12 cellular contexts compared by ENCODE assay signal in genomic region chrX:1554469-1555210, GRCh38. TPM values are rescaled to one million over a fixed set of nuclear protein-coding genes. Genes with fewer than 3 reads are reported as not detected.
DNase-seq lines count a peak whose midpoint lies in the region; ATAC-seq and TF ChIP-seq lines count a peak whose summit lies in the region.
"Had no signal": no experiment of that assay in that cellular context is flagged by ENCODE, and none has a peak within 500 bp of the region (broad histone marks: within the 10 kb centered on the region; RNA-seq: fewer than 3 reads in every experiment).

No MANE protein-coding gene starts in this region.

- POLR2A ChIA-PET in CD4-positive, alpha-beta memory T cell (lab: Charles Lee; ENCODE audit: partially characterized antibody) = no interaction called here
- POLR2A ChIA-PET in GM10248 (lab: Yijun Ruan, JAX) = no interaction called here

- peak overlapping the region; percentile 48 to 86 (median 79) for H3K4me3 Mint-ChIP-seq in CD4-positive, alpha-beta memory T cell
- H3K4me3 Mint-ChIP-seq in activated T-cell treated with anti-CD3 and anti-CD28 coated beads, Interleukin-2, amount 50 U/mL, for 4 hours = peak overlapping the region; percentile 54
- H3K4me3 Mint-ChIP-seq in naive B cell = peak overlapping the region; percentile 3 to 87 (median 60)
- no peak overlapping the region for H3K4me3 Mint-ChIP-seq in nephron progenitor cell

- H3K4me3 ChIP-seq in CD4-positive, alpha-beta memory T cell (ENCODE audit: low read length in 2 of 2) = peak overlapping the region; percentile 24 to 33
- no peak overlapping the region for H3K4me3 ChIP-seq in OCI-LY3 (ENCODE audit: low read length)
- H3K4me3 ChIP-seq: adrenal gland had no signal

- peak; percentile 65 to 73 for ATAC-seq in activated T-cell treated with anti-CD3 and anti-CD28 coated beads, Interleukin-2, amount 50 U/mL, for 4 hours
- ATAC-seq in naive B cell (ENCODE audit: low read depth in 2 of 2) = peak; percentile 95 to 96
- ATAC-seq in HG02970 (IDR thresholded peaks at IDR 0.05; ENCODE audit: low FRiP score, unreplicated experiment) = no peak
- ATAC-seq in HG02981 (IDR thresholded peaks at IDR 0.05; ENCODE audit: unreplicated experiment) = no peak

- peak overlapping the region; percentile 56 for H3K27ac ChIP-seq in CD4-positive, alpha-beta memory T cell (ENCODE audit: low read depth, low read length)
- no peak overlapping the region for H3K27ac ChIP-seq in OCI-LY3 (ENCODE audit: low read length)

- H2AFZ ChIP-seq in OCI-LY3 (ENCODE audit: low read depth, low read length) = peak overlapping the region; percentile 66

- peaks cover 44 to 85% (median 66%) of the 10 kb centered on the region in 4 donors for H3K4me1 Mint-ChIP-seq in CD4-positive, alpha-beta memory T cell
- H3K4me1 Mint-ChIP-seq in activated T-cell treated with anti-CD3 and anti-CD28 coated beads, Interleukin-2, amount 50 U/mL, for 4 hours (ENCODE audit: low read depth) = peaks cover 67% of the 10 kb centered on the region
- H3K4me1 Mint-ChIP-seq in naive B cell (peaks cover 47 to 74% (median 58%) of the 10 kb centered on the region in 3 donors), nephron progenitor cell (no peaks in the 10 kb centered on the region)

- TF ChIP-seq CTCF in OCI-LY3 (IDR thresholded peaks at IDR 0.05; ENCODE audit: low read depth, low read length) (no peak), GM10248 (IDR thresholded peaks at IDR 0.05; ENCODE audit: control extremely low read depth, extremely low read depth, low read depth, missing control alignments) (no peak), nephron progenitor cell (IDR thresholded peaks at IDR 0.05) (no peak)

- H3K36me3 Mint-ChIP-seq in CD4-positive, alpha-beta memory T cell = peaks cover 7 to 17% of the 10 kb centered on the region in 2 donors
- peaks cover 1% of the 10 kb centered on the region for H3K36me3 Mint-ChIP-seq in activated T-cell treated with anti-CD3 and anti-CD28 coated beads, Interleukin-2, amount 50 U/mL, for 4 hours (ENCODE audit: insufficient read depth)
- H3K36me3 Mint-ChIP-seq in naive B cell (peaks cover 22 to 25% of the 10 kb centered on the region in 2 donors), nephron progenitor cell (ENCODE audit: low read depth) (no peaks in the 10 kb centered on the region)

- H3K9ac ChIP-seq in OCI-LY3 (ENCODE audit: low read length) = no peak overlapping the region

- H3K9me3 ChIP-seq in CD4-positive, alpha-beta memory T cell (ENCODE audit: control insufficient read depth in 1 of 2, low read length in 2 of 2) = peaks cover 0 to 3% of the 10 kb centered on the region in 2 donors
- H3K9me3 ChIP-seq in OCI-LY3 (ENCODE audit: insufficient read depth, low read length) = peaks cover 5% of the 10 kb centered on the region; the same call in 1 of the 2 replicates
- H3K9me3 ChIP-seq: adrenal gland had no signal

- no peaks in the 10 kb centered on the region for H3K79me2 ChIP-seq in OCI-LY3 (ENCODE audit: low read length)

- H3K27ac Mint-ChIP-seq in CD4-positive, alpha-beta memory T cell = peak overlapping the region; percentile 94 to 98 (median 98)
- H3K27ac Mint-ChIP-seq in naive B cell (peak overlapping the region; percentile 96 to 99 (median 96)), nephron progenitor cell (no peak overlapping the region)

- H3K36me3 ChIP-seq in CD4-positive, alpha-beta memory T cell (ENCODE audit: insufficient read depth, low read length) = no peaks in the 10 kb centered on the region
- no peaks in the 10 kb centered on the region for H3K36me3 ChIP-seq in OCI-LY3 (replicated peaks; ENCODE audit: low read depth, low read length)
- H3K36me3 ChIP-seq: adrenal gland had no signal

- intact Hi-C loops in CD4-positive, alpha-beta memory T cell (cut with micrococcal nuclease) = loop anchor here (1.0 to 2.0 kb wide), 3 partner anchors 16 to 27 kb away; partner anchors contain the start of gene P2RY8

- H3K27me3 ChIP-seq in CD4-positive, alpha-beta memory T cell (ENCODE audit: insufficient read depth, low read length) = no peaks in the 10 kb centered on the region
- peaks cover 21% of the 10 kb centered on the region for H3K27me3 ChIP-seq in OCI-LY3 (ENCODE audit: low read depth, low read length)
- H3K27me3 ChIP-seq: adrenal gland had no signal

- H3K4me1 ChIP-seq in CD4-positive, alpha-beta memory T cell (ENCODE audit: insufficient read depth, low read length) = peaks cover 91% of the 10 kb centered on the region
- peaks cover 22% of the 10 kb centered on the region for H3K4me1 ChIP-seq in OCI-LY3 (ENCODE audit: low read length)
- H3K4me1 ChIP-seq: adrenal gland had no signal

- peaks cover 2 to 30% (median 18%) of the 10 kb centered on the region in 8 donors for H3K9me3 Mint-ChIP-seq in CD4-positive, alpha-beta memory T cell
- H3K9me3 Mint-ChIP-seq in activated T-cell treated with anti-CD3 and anti-CD28 coated beads, Interleukin-2, amount 50 U/mL, for 4 hours = peaks cover 25% of the 10 kb centered on the region
- peaks cover 8 to 38% (median 19%) of the 10 kb centered on the region in 7 donors for H3K9me3 Mint-ChIP-seq in naive B cell
- peaks cover 33% of the 10 kb centered on the region for H3K9me3 Mint-ChIP-seq in nephron progenitor cell

- no peaks in the 10 kb centered on the region for H4K20me1 ChIP-seq in OCI-LY3 (ENCODE audit: insufficient read depth, low read length)

- DNase-seq in CD4-positive, alpha-beta memory T cell = peak; percentile 78 to 88 (median 82)
- peak; percentile 33 for DNase-seq in activated T-cell treated with anti-CD3 and anti-CD28 coated beads, Interleukin-2, amount 50 U/mL, for 4 hours
- DNase-seq in naive B cell = peak; percentile 87
- no peak for DNase-seq in GM10248 (ENCODE audit: extremely low spot score)
- no peak for DNase-seq in nephron progenitor cell
- DNase-seq: NCI-H1436 treated with DMSO at 0.1 percent for 48 hours, SHP77 treated with DMSO at 0.1 percent for 48 hours had no signal

- no peaks in the 10 kb centered on the region for H3K27me3 Mint-ChIP-seq in CD4-positive, alpha-beta memory T cell
- no peaks in the 10 kb centered on the region for H3K27me3 Mint-ChIP-seq in activated T-cell treated with anti-CD3 and anti-CD28 coated beads, Interleukin-2, amount 50 U/mL, for 4 hours (ENCODE audit: low read depth)
- H3K27me3 Mint-ChIP-seq in naive B cell (no peaks in the 10 kb centered on the region), nephron progenitor cell (ENCODE audit: low read depth, poor library complexity) (peaks cover 13% of the 10 kb centered on the region)

- CTCF ChIA-PET in CD4-positive, alpha-beta memory T cell (lab: Charles Lee; ENCODE audit: partially characterized antibody) = no interaction called here
- CTCF ChIA-PET in GM10248 (lab: Yijun Ruan, JAX) = no interaction called here

- H3K4me2 ChIP-seq in OCI-LY3 (ENCODE audit: low read length) = peak overlapping the region; percentile 20

RNA-seq across cellular contexts. Expression of gene P2RY8, which starts 17.7 kb away (rescaled TPM):
- 100 to 1,000 TPM; 195 TPM for total RNA-seq in CD4-positive, alpha-beta memory T cell
- polyA plus RNA-seq in CD4-positive, alpha-beta memory T cell = 100 to 1,000 TPM; 194 to 261 TPM
- 10 to 100 TPM; 14.4 to 22.2 (median 18.4) TPM for total RNA-seq in activated T-cell treated with anti-CD3 and anti-CD28 coated beads, Interleukin-2, amount 50 U/mL, for 4 hours
- polyA plus RNA-seq in naive B cell (ENCODE audit: low read depth in 6 of 6) = 100 to 1,000 TPM; 227 to 320 (median 275) TPM
- polyA plus RNA-seq: BJ had no signal

RNA-seq across cellular contexts. Expression of gene AKAP17A, which starts 36.8 kb away (rescaled TPM):
- 100 to 1,000 TPM; 147 to 150 TPM for total RNA-seq in CD4-positive, alpha-beta memory T cell
- polyA plus RNA-seq in CD4-positive, alpha-beta memory T cell = 10 to 100 TPM; 12.7 to 43.0 TPM
- 10 to 100 TPM; 56.3 to 62.6 (median 60.6) TPM for total RNA-seq in activated T-cell treated with anti-CD3 and anti-CD28 coated beads, Interleukin-2, amount 50 U/mL, for 4 hours
- polyA plus RNA-seq in naive B cell (ENCODE audit: low read depth in 6 of 6) = 10 to 100 TPM; 14.2 to 69.9 (median 21.2) TPM

Comparison
In these comparisons a context has a peak if more than half of its experiments do, and no peak if none do; other contexts are left out.
1. DNase-seq: peak in CD4-positive, alpha-beta memory T cell (5 of 5), activated T-cell treated with anti-CD3 and anti-CD28 coated beads, Interleukin-2, amount 50 U/mL, for 4 hours (single experiment) and naive B cell (single experiment); none in GM10248 (single experiment) and nephron progenitor cell (single experiment).
2. ATAC-seq: peak in activated T-cell treated with anti-CD3 and anti-CD28 coated beads, Interleukin-2, amount 50 U/mL, for 4 hours (2 of 2) and naive B cell (2 of 2); none in HG02970 (single experiment) and HG02981 (single experiment).
3. RNA of gene P2RY8, which starts 17.7 kb away (total RNA-seq): 195 TPM in CD4-positive, alpha-beta memory T cell; 14.4 to 22.2 TPM in activated T-cell treated with anti-CD3 and anti-CD28 coated beads, Interleukin-2, amount 50 U/mL, for 4 hours; every median in the first group is over 4 times any median in the second.